8 cellular contexts compared by ENCODE assay signal in the genomic region with DNA sequence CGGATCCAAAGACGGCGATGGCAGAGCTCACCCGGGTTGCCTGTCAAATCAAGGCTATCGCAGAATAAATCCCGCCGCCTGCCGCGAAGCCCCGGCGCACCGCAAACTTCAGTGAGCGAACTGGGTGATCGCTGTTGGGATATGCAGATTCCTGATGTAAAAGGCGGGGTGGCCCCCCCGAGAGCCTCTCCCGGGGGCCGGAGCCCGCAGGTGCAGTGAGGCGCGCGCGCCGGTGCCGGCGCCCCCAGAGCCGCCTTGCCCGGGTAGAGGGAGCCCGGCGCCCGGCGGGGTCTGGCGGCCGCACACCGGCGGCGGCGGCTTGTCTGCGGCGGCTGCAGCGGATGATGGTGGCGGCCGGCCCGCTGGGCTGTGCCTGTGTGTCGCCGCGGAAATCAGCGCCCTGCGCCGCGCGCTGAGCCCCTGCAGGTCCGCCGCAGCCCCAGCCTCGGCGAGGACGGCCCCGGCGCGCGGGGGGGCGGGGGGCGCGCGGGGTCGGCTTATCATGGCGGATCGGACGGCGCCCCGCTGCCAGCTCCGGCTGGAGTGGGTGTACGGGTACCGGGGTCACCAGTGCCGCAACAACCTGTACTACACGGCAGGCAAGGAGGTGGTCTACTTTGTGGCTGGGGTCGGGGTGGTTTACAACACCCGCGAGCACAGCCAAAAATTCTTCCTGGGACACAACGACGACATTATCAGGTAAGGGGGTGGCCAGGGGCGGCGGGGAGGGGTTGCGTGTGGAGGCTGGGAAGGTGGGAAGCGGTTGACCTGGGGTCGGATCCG. TPM values are rescaled to one million over a fixed set of nuclear protein-coding genes. Genes with fewer than 3 reads are reported as not detected.
DNase-seq lines count a peak whose midpoint lies in the region; ATAC-seq and TF ChIP-seq lines count a peak whose summit lies in the region.

No MANE protein-coding gene starts in this region.

- H3K4me3 Mint-ChIP-seq in activated CD4-positive, alpha-beta memory T cell treated with anti-CD3 and anti-CD28 coated beads, Interleukin-2, amount 10 ng/mL, durations not matched to agents 7 days and 5 days, result peak overlapping the region; percentile 86
- peak overlapping the region; percentile 96 for H3K4me3 Mint-ChIP-seq in neural crest cell

- H3K4me3 ChIP-seq in DOHH2 (ENCODE audit: low read length) (peak overlapping the region; percentile 76), IMR-90 (ENCODE audit: insufficient read depth, low read depth, low read length) (peak overlapping the region; percentile 82), fibroblast of lung (replicated peaks in 1 of 4; ENCODE audit: control extremely low read depth in 1 of 4, insufficient read depth in 1 of 4, low read depth in 3 of 4, low read length in 4 of 4) (peak overlapping the region; percentile 70 to 92 (median 73))

- H3K9me2 ChIP-seq in DOHH2 (replicated peaks; ENCODE audit: control insufficient read depth, low read length), result no peaks in the 10 kb centered on the region

- TF ChIP-seq CTCF in DOHH2 (IDR thresholded peaks at IDR 0.05; ENCODE audit: low read depth, low read length, poor library complexity, severe bottlenecking), result no peak
- TF ChIP-seq CTCF in IMR-90 (conservative IDR thresholded peaks at IDR 0.05; ENCODE audit: low read depth, low read length), result no peak
- TF ChIP-seq CTCF in fibroblast of lung (conservative IDR thresholded peaks at IDR 0.05 in 1 of 2, IDR thresholded peaks at IDR 0.05 in 1 of 2; ENCODE audit: low read depth in 1 of 2, low read length in 2 of 2), result no peak
- TF ChIP-seq CTCF in neural crest cell (conservative IDR thresholded peaks at IDR 0.05), result no peak

- H3K4me1 ChIP-seq in DOHH2 (ENCODE audit: control insufficient read depth, low read length) (peaks cover 51% of the 10 kb centered on the region), IMR-90 (ENCODE audit: control insufficient read depth, insufficient read depth, low read length) (peaks cover 3% of the 10 kb centered on the region; the same call in 1 of the 2 replicates), fibroblast of lung (ENCODE audit: control insufficient read depth, extremely low read depth, insufficient read depth, low read length) (peaks cover 7% of the 10 kb centered on the region)

- H3K18ac ChIP-seq in IMR-90 (ENCODE audit: low read depth, low read length), result no peak overlapping the region

- no peaks in the 10 kb centered on the region for H3K36me3 Mint-ChIP-seq in activated CD4-positive, alpha-beta memory T cell treated with anti-CD3 and anti-CD28 coated beads, Interleukin-2, amount 10 ng/mL, durations not matched to agents 7 days and 5 days (ENCODE audit: low read depth)
- H3K36me3 Mint-ChIP-seq in neural crest cell (ENCODE audit: low read depth), result no peaks in the 10 kb centered on the region

- in situ Hi-C loops in IMR-90 (cut with MboI; ENCODE audit: low sequenced_read_pairs), result no loop called here

- no peak overlapping the region for H4K91ac ChIP-seq in IMR-90 (ENCODE audit: insufficient read depth, low read depth, low read length)

- H3K27me3 Mint-ChIP-seq in activated CD4-positive, alpha-beta memory T cell treated with anti-CD3 and anti-CD28 coated beads, Interleukin-2, amount 10 ng/mL, durations not matched to agents 7 days and 5 days, result peaks cover 52% of the 10 kb centered on the region
- H3K27me3 Mint-ChIP-seq in neural crest cell (ENCODE audit: low read depth), result peaks cover 52% of the 10 kb centered on the region

- H2BK15ac ChIP-seq in IMR-90 (ENCODE audit: low read depth, low read length), result no peak overlapping the region

- H3K27ac Mint-ChIP-seq in activated CD4-positive, alpha-beta memory T cell treated with anti-CD3 and anti-CD28 coated beads, Interleukin-2, amount 10 ng/mL, durations not matched to agents 7 days and 5 days, result no peak overlapping the region
- H3K27ac Mint-ChIP-seq in neural crest cell (ENCODE audit: unreplicated experiment), result no peak overlapping the region

- POLR2A ChIA-PET in IMR-90 (lab: Charles Lee; ENCODE audit: unreplicated experiment), result no interaction called here
- POLR2A ChIA-PET in activated CD4-positive, alpha-beta memory T cell treated with anti-CD3 and anti-CD28 coated beads, Interleukin-2, amount 10 ng/mL, durations not matched to agents 7 days and 5 days (lab: Charles Lee), result interaction anchor here (0.9 to 1.0 kb wide), 2 partner anchors 10 to 50 kb away, joined by 3 read pairs; no protein-coding TSS in a partner anchor

- H3F3A ChIP-seq in DOHH2 (ENCODE audit: control insufficient read depth, insufficient read depth), result peaks cover 11% of the 10 kb centered on the region

- H3K23ac ChIP-seq in IMR-90 (ENCODE audit: low read depth, low read length), result peak overlapping the region; percentile 88; the same call in 1 of the 2 replicates

- no peak for TF ChIP-seq POLR2A in IMR-90 (IDR thresholded peaks at IDR 0.05; ENCODE audit: low read depth, low read length)

- H4K5ac ChIP-seq in IMR-90 (ENCODE audit: low read depth, low read length), result no peak overlapping the region

- H3K9me3 Mint-ChIP-seq in activated CD4-positive, alpha-beta memory T cell treated with anti-CD3 and anti-CD28 coated beads, Interleukin-2, amount 10 ng/mL, durations not matched to agents 7 days and 5 days, result no peaks in the 10 kb centered on the region
- no peaks in the 10 kb centered on the region for H3K9me3 Mint-ChIP-seq in neural crest cell

- CTCF ChIA-PET in IMR-90 (lab: Yijun Ruan, JAX), result no interaction called here
- CTCF ChIA-PET in activated CD4-positive, alpha-beta memory T cell treated with anti-CD3 and anti-CD28 coated beads, Interleukin-2, amount 10 ng/mL, durations not matched to agents 7 days and 5 days (lab: Charles Lee), result interaction anchor here (1.3 kb wide), 1 partner anchor 114 kb away, joined by 3 read pairs; no protein-coding TSS in a partner anchor

- no peak overlapping the region for H2BK5ac ChIP-seq in IMR-90 (ENCODE audit: low read depth, low read length, poor library complexity, severe bottlenecking)

- ATAC-seq in IMR-90 (ENCODE audit: low read depth), result no peak
- ATAC-seq in sciatic nerve, result no peak

- peaks cover 44% of the 10 kb centered on the region for H3K36me3 ChIP-seq in DOHH2 (ENCODE audit: control insufficient read depth, low read length)
- no peaks in the 10 kb centered on the region for H3K36me3 ChIP-seq in IMR-90 (ENCODE audit: control insufficient read depth, insufficient read depth, low read length)
- H3K36me3 ChIP-seq in fibroblast of lung (ENCODE audit: control insufficient read depth, insufficient read depth, low read length), result no peaks in the 10 kb centered on the region

- no peak overlapping the region for H2AK5ac ChIP-seq in IMR-90 (ENCODE audit: low read depth, low read length)

- no peak for TF ChIP-seq RAD21 in IMR-90 (IDR thresholded peaks at IDR 0.05; ENCODE audit: low read length)

- no peaks in the 10 kb centered on the region for H3K79me1 ChIP-seq in IMR-90 (ENCODE audit: low read depth in 1 of 2, low read length in 2 of 2)

- dilution Hi-C loops in IMR-90 (cut with HindIII; ENCODE audit: low sequenced_read_pairs, unreplicated experiment), result no loop called here

- DNase-seq in IMR-90 (no peak), fibroblast of lung (ENCODE audit: low read depth in 2 of 2) (peak in 1 of 2 donors; percentile 6), neural crest cell (ENCODE audit: low read depth, low spot score) (peak; percentile 31), OCI-M2 (lab: John Stamatoyannopoulos, UW; ENCODE audit: unreplicated experiment) (no peak), sciatic nerve (ENCODE audit: low spot score) (no peak), NCI-H2196 treated with DMSO at 0.1 percent for 48 hours (lab: John Stamatoyannopoulos, UW; ENCODE audit: unreplicated experiment) (no peak)
- peak; percentile 44 for DNase-seq in activated CD4-positive, alpha-beta memory T cell treated with anti-CD3 and anti-CD28 coated beads, Interleukin-2, amount 10 ng/mL, durations not matched to agents 7 days and 5 days

- peaks cover 7% of the 10 kb centered on the region for H3K9me1 ChIP-seq in IMR-90 (ENCODE audit: insufficient read depth, low read length)

- BruUV-seq in IMR-90 (replicated peaks; lab: Mats Ljungman, UMichigan), result no TSS peak

- intact Hi-C loops in IMR-90 (cut with micrococcal nuclease) (loop anchor here (5.0 to 10.0 kb wide), 3 partner anchors 260 to 443 kb away; no protein-coding TSS in a partner anchor), sciatic nerve (cut with DNase I) (no loop called here)

- H3K14ac ChIP-seq in IMR-90 (replicated peaks; ENCODE audit: low read depth, low read length), result no peak overlapping the region

- WGBS in IMR-90 (ENCODE audit: extremely low coverage in 2 of 2, insufficient read length in 1 of 2), 2 experiments, result 1% methylated on average over 52 of the region's 87 CpGs; no CpG with 5 or more reads in 1 of the 2 experiments

- peak overlapping the region; percentile 79 for H2AFZ ChIP-seq in IMR-90 (replicated peaks; ENCODE audit: low read length, poor library complexity)
- H2AFZ ChIP-seq in fibroblast of lung (ENCODE audit: low read length), result peak overlapping the region; percentile 87

- no peak overlapping the region for H4K8ac ChIP-seq in IMR-90 (ENCODE audit: low read depth in 2 of 2, low read length in 2 of 2)

- H3K9me3 ChIP-seq in DOHH2 (ENCODE audit: control insufficient read depth, insufficient read depth, low read length) (no peaks in the 10 kb centered on the region), IMR-90 (ENCODE audit: control insufficient read depth, insufficient read depth, low read length) (no peaks in the 10 kb centered on the region), fibroblast of lung (ENCODE audit: control insufficient read depth, insufficient read depth, low read depth, low read length) (no peaks in the 10 kb centered on the region)

- no peak overlapping the region for H2BK20ac ChIP-seq in IMR-90 (ENCODE audit: low read depth, low read length)

- no peak overlapping the region for H3K9ac ChIP-seq in IMR-90 (ENCODE audit: low read depth, low read length)
- no peak overlapping the region for H3K9ac ChIP-seq in fibroblast of lung (ENCODE audit: insufficient read depth, low read length)

- peaks cover 26% of the 10 kb centered on the region for H3K4me1 Mint-ChIP-seq in activated CD4-positive, alpha-beta memory T cell treated with anti-CD3 and anti-CD28 coated beads, Interleukin-2, amount 10 ng/mL, durations not matched to agents 7 days and 5 days
- H3K4me1 Mint-ChIP-seq in neural crest cell, result peaks cover 22% of the 10 kb centered on the region

- peaks cover 66% of the 10 kb centered on the region for H3K79me2 ChIP-seq in DOHH2 (ENCODE audit: control insufficient read depth, low read length)
- no peaks in the 10 kb centered on the region for H3K79me2 ChIP-seq in fibroblast of lung (ENCODE audit: control insufficient read depth, insufficient read depth, low read length)

- no peak overlapping the region for H3K56ac ChIP-seq in IMR-90 (ENCODE audit: extremely low read depth, insufficient read depth, low read length)

- H3K27me3 ChIP-seq in DOHH2 (ENCODE audit: control insufficient read depth, low read length) (no peaks in the 10 kb centered on the region), IMR-90 (ENCODE audit: control insufficient read depth, insufficient read depth, low read length) (peaks cover 25% of the 10 kb centered on the region), fibroblast of lung (ENCODE audit: control insufficient read depth, insufficient read depth, low read length) (peaks cover 2% of the 10 kb centered on the region)

- H2BK120ac ChIP-seq in IMR-90 (ENCODE audit: low read depth, low read length), result no peak overlapping the region

- peak overlapping the region; percentile 69; the same call in 1 of the 2 replicates for H3K27ac ChIP-seq in DOHH2 (ENCODE audit: low read depth, low read length)
- no peak overlapping the region for H3K27ac ChIP-seq in IMR-90 (ENCODE audit: insufficient read depth, low read length)
- H3K27ac ChIP-seq in fibroblast of lung (ENCODE audit: insufficient read depth, low read length), result no peak overlapping the region

- no peak overlapping the region for H3K4ac ChIP-seq in IMR-90 (ENCODE audit: low read depth, low read length)

- H3K4me2 ChIP-seq in DOHH2 (ENCODE audit: low read length) (peak overlapping the region; percentile 88), IMR-90 (ENCODE audit: low read depth, low read length) (peak overlapping the region; percentile 99), fibroblast of lung (ENCODE audit: extremely low read depth, insufficient read depth, low read length) (peak overlapping the region; percentile 99)

- no peak overlapping the region for H2AK9ac ChIP-seq in IMR-90 (replicated peaks; ENCODE audit: low read depth, low read length, poor library complexity)

- H4K20me1 ChIP-seq in DOHH2 (ENCODE audit: control insufficient read depth, insufficient read depth, low read depth, low read length), result no peaks in the 10 kb centered on the region
- H4K20me1 ChIP-seq in IMR-90 (ENCODE audit: insufficient read depth, low read length), result peaks cover 3% of the 10 kb centered on the region; the same call in 1 of the 2 replicates
- H4K20me1 ChIP-seq in fibroblast of lung (ENCODE audit: control insufficient read depth, extremely low read depth, insufficient read depth, low read length), result no peaks in the 10 kb centered on the region

RNA-seq across cellular contexts. Expression of gene EML6, which starts 1.3 kb away (rescaled TPM):
- total RNA-seq in IMR-90 (2012; rRNA removed), result 0.18 and 0.28 TPM in 2 replicates
- 0.14 and 0.19 TPM in 2 replicates for polyA plus RNA-seq in IMR-90 (2012; rRNA removed)
- 0.02 and 0.05 TPM in 2 replicates for polyA plus RNA-seq in IMR-90 (2012; cell fraction: cytosol; rRNA removed)
- 0.24 and 0.56 TPM in 2 replicates for polyA plus RNA-seq in IMR-90 (2012; cell fraction: nucleus; rRNA removed; ENCODE audit: low replicate concordance)
- 1 to 10 TPM in 1 of 2 experiments, under 1 TPM in 1; 0.95 to 1.8 TPM for total RNA-seq in activated CD4-positive, alpha-beta memory T cell treated with anti-CD3 and anti-CD28 coated beads, Interleukin-2, amount 10 ng/mL, durations not matched to agents 7 days and 5 days
- total RNA-seq in fibroblast of lung, result 0.26 and 1.3 TPM in 2 replicates
- 0.24 and 0.34 TPM in 2 replicates for polyA plus RNA-seq in fibroblast of lung
- polyA plus RNA-seq in fibroblast of lung (2012), result 0.23 and 0.38 TPM in 2 replicates
- not detected in 2 replicates for polyA minus RNA-seq in fibroblast of lung (ENCODE audit: low replicate concordance)
- 7.4 and 8.1 TPM in 2 replicates for total RNA-seq in neural crest cell
- total RNA-seq in sciatic nerve, result 0.89 TPM

Comparison
In these comparisons a context has a peak if more than half of its experiments do, and no peak if none do; other contexts are left out.
1. DNase-seq: peak in activated CD4-positive, alpha-beta memory T cell treated with anti-CD3 and anti-CD28 coated beads, Interleukin-2, amount 10 ng/mL, durations not matched to agents 7 days and 5 days (single experiment) and neural crest cell (single experiment); none in IMR-90 (single experiment), OCI-M2 (single experiment), sciatic nerve (single experiment) and NCI-H2196 treated with DMSO at 0.1 percent for 48 hours (single experiment).
2. Peak in every context shown above with its lines, with median percentiles within 50 percentile points of each other: H3K4me2 ChIP-seq and H3K4me3 ChIP-seq.